In the genomic region with DNA sequence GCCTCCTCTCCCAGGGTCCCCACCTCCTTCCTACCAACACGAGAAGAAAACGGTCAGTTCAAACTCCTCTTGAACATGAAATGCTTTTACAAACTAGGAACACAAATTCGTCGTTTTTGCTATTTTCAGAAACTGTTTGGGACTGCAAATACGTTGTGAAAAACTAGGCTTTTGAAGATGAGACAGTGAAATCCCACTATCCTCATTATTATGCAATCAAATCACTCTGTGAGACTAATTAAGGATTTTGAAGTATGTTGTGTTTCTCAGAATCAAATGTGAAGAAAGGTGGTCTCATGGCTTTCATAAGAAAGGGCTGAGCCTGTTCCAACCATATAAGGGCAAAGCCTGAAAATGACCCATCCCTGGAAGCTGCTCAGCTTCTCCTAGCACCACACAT, we compare ENCODE assay signal across 19 cellular contexts. TPM values are rescaled to one million over a fixed set of nuclear protein-coding genes. Genes with fewer than 3 reads are reported as not detected.
"Had no signal": no experiment of that assay in that cellular context is flagged by ENCODE, and none has a peak within 500 bp of the region (broad histone marks: within the 10 kb centered on the region; RNA-seq: fewer than 3 reads in every experiment).

No MANE protein-coding gene starts in this region.

- H3K27me3 Mint-ChIP-seq: naive B cell had no signal

- H3K4me1 ChIP-seq: left lung, uterus had no signal

- H3K4me1 Mint-ChIP-seq: immature natural killer cell, naive B cell had no signal

- H3K36me3 Mint-ChIP-seq: immature natural killer cell, naive B cell, type B pancreatic cell had no signal

- H3K36me3 ChIP-seq: gastroesophageal sphincter, left lung, ovary, uterus had no signal

- H3K27ac ChIP-seq: gastroesophageal sphincter, left lung, ovary had no signal

- H3K9me3 Mint-ChIP-seq: type B pancreatic cell had no signal

- H3K9me3 ChIP-seq: gastroesophageal sphincter, left lung, ovary, uterus had no signal

- ATAC-seq: esophagus mucosa, gastroesophageal sphincter, left lung, right cardiac atrium had no signal

- H3K4me3 Mint-ChIP-seq: immature natural killer cell, naive B cell, type B pancreatic cell had no signal

- DNase-seq: effector memory CD4-positive, alpha-beta T cell; glutamatergic neuron; immature natural killer cell; left lung; mesenchymal stem cell; midbrain; naive B cell; ovary; right cardiac atrium; stimulated activated CD4-positive, alpha-beta T cell treated with anti-CD3 and anti-CD28 coated beads, Interleukin-2, amount 100 ng/mL, for 48 hours; stimulated activated naive CD4-positive, alpha-beta T cell treated with Interleukin-2 at 50 U/mL for 16 hours; uterus had no signal

- H3K4me2 ChIP-seq: smooth muscle cell had no signal

- FAIRE-seq: endometrium, keratinocyte had no signal

- H3K27me3 ChIP-seq: gastroesophageal sphincter, left lung, ovary, uterus had no signal

- H3K4me3 ChIP-seq: gastroesophageal sphincter, left lung, lung, ovary, smooth muscle cell, uterus had no signal

- H3K27ac Mint-ChIP-seq: immature natural killer cell, naive B cell, type B pancreatic cell had no signal

RNA-seq across cellular contexts. Expression of a gene that starts 33.2 kb away (rescaled TPM):
- polyA plus RNA-seq: immature natural killer cell, keratinocyte had no signal
